In genomic region chr10:97138174-97138573, GRCh38 we compare ENCODE assay signal across 1 cellular context.
TF ChIP-seq lines count a peak whose summit lies in the region.

No MANE protein-coding gene starts in this region.

TF ChIP-seq in HepG2, 621 proteins besides CTCF, POLR2A, EP300 and RAD21 (continued from another document):
- TF ChIP-seq E2F1 (CRISPR knock-in tag; IDR thresholded peaks at IDR 0.05) (no peak), KDM3A (CRISPR knock-in tag; IDR thresholded peaks at IDR 0.05; ENCODE audit: low read depth) (no peak), ZMYM3 (CRISPR knock-in tag; IDR thresholded peaks at IDR 0.05) (0 out of 2 replicates have a peak, but pooled peaks have one; percentile 22), HINFP (CRISPR knock-in tag; IDR thresholded peaks at IDR 0.05; ENCODE audit: low read depth) (no peak)
